Comparison of ENCODE assay signal across 12 cellular contexts in genomic region chr11:100823360-100823759, GRCh38.
A peak's percentile ranks its signal among the peaks of the same experiment; 100 is the strongest.
DNase-seq lines count a peak whose midpoint lies in the region; ATAC-seq, FAIRE-seq and TF ChIP-seq lines count a peak whose summit lies in the region.
"Had no signal": no experiment of that assay in that cellular context is flagged by ENCODE, and none has a peak within 500 bp of the region (broad histone marks: within the 10 kb centered on the region; RNA-seq: fewer than 3 reads in every experiment).

No MANE protein-coding gene starts in this region.

- peak overlapping the region in 1 of 3 donors; percentile 8 for H3K9ac ChIP-seq in skeletal muscle tissue (ENCODE audit: low read depth in 1 of 3, low read length in 3 of 3)

- H3K4me1 ChIP-seq in heart left ventricle (peaks cover 0 to 34% (median 9%) of the 10 kb centered on the region in 12 donors), skeletal muscle tissue (ENCODE audit: control insufficient read depth in 3 of 3, insufficient read depth in 3 of 3, low read length in 3 of 3) (peaks cover 7 to 15% (median 11%) of the 10 kb centered on the region in 3 donors)
- H3K4me1 ChIP-seq: pancreas had no signal

- FAIRE-seq in urothelium cell line (lab: Jason Lieb, UNC): no peak
- FAIRE-seq: pancreas had no signal

- TF ChIP-seq POLR2A in heart left ventricle (IDR thresholded peaks at IDR 0.05): no peak

- H3K27ac ChIP-seq in heart left ventricle (peak overlapping the region in 7 of 12 donors; percentile 21 to 52 (median 45)), skeletal muscle tissue (ENCODE audit: low read depth, low read length) (peak overlapping the region; percentile 41)
- H3K27ac ChIP-seq: pancreas had no signal

- ATAC-seq in heart left ventricle (peak in 2 of 4 donors; percentile 34 to 53), HG02870 (IDR thresholded peaks at IDR 0.05; ENCODE audit: unreplicated experiment) (no peak), HG03108 (IDR thresholded peaks at IDR 0.05; ENCODE audit: unreplicated experiment) (no peak)
- ATAC-seq: activated CD8-positive, alpha-beta memory T cell treated with anti-CD3 and anti-CD28 coated beads, Interleukin-2, amount 10 ng/mL, durations not matched to agents 7 days and 5 days; pancreas had no signal

- H3K4me3 ChIP-seq in heart left ventricle: peak overlapping the region in 1 of 12 donors; percentile 2
- H3K4me3 ChIP-seq in skeletal muscle tissue (ENCODE audit: low read length in 3 of 3): peak overlapping the region in 2 of 3 donors; percentile 17 to 20
- H3K4me3 ChIP-seq: pancreas had no signal

- intact Hi-C loops in heart left ventricle (cut with DNase I): no loop called here

- H3K27me3 ChIP-seq in heart left ventricle: no peaks in the 10 kb centered on the region
- H3K27me3 ChIP-seq in skeletal muscle tissue (ENCODE audit: control insufficient read depth in 3 of 3, insufficient read depth in 3 of 3, low read length in 3 of 3): no peaks in the 10 kb centered on the region
- H3K27me3 ChIP-seq: pancreas had no signal

- H3K36me3 ChIP-seq in heart left ventricle (no peaks in the 10 kb centered on the region), skeletal muscle tissue (ENCODE audit: control insufficient read depth in 3 of 3, insufficient read depth in 3 of 3, low read length in 3 of 3) (no peaks in the 10 kb centered on the region)
- H3K36me3 ChIP-seq: pancreas had no signal

- peak; percentile 49 for DNase-seq in GM04503 (ENCODE audit: low read depth)
- peak; percentile 46 for DNase-seq in RPMI7951 (ENCODE audit: low read depth)
- DNase-seq in heart left ventricle: no peak
- DNase-seq in urothelium cell line (ENCODE audit: low spot score): no peak
- DNase-seq: activated CD8-positive, alpha-beta memory T cell treated with anti-CD3 and anti-CD28 coated beads, Interleukin-2, amount 10 ng/mL, durations not matched to agents 7 days and 5 days; activated naive CD4-positive, alpha-beta T cell treated with Interleukin-2 at 50 U/mL for 16 hours; KBM-7; NCI-H1930; pancreas had no signal

- 68 to 77% (median 72%) methylated on average over 1 of the region's 1 CpG for whole genome bisulfite sequencing in heart left ventricle, 4 donors

- TF ChIP-seq CTCF in heart left ventricle (IDR thresholded peaks at IDR 0.05): no peak

- no peaks in the 10 kb centered on the region for H3K9me3 ChIP-seq in heart left ventricle
- no peaks in the 10 kb centered on the region for H3K9me3 ChIP-seq in skeletal muscle tissue (ENCODE audit: control insufficient read depth in 3 of 3, low read length in 3 of 3)
- H3K9me3 ChIP-seq: pancreas had no signal

Comparison
In these comparisons a context has a peak if more than half of its experiments do, and no peak if none do; other contexts are left out.
1. DNase-seq: peak in GM04503 (single experiment) and RPMI7951 (single experiment); none in heart left ventricle (0 of 5) and urothelium cell line (single experiment).